ENCODE assay signal across 11 cellular contexts in genomic region chr7:45087301-45088145, GRCh38. TPM values are rescaled to one million over a fixed set of nuclear protein-coding genes. Genes with fewer than 3 reads are reported as not detected.
A peak's percentile ranks its signal among the peaks of the same experiment; 100 is the strongest.
DNase-seq lines count a peak whose midpoint lies in the region; ATAC-seq and TF ChIP-seq lines count a peak whose summit lies in the region.
"Had no signal": no experiment of that assay in that cellular context is flagged by ENCODE, and none has a peak within 500 bp of the region (broad histone marks: within the 10 kb centered on the region; RNA-seq: fewer than 3 reads in every experiment).

No MANE protein-coding gene starts in this region.

- TF ChIP-seq CTCF in CD14-positive monocyte (IDR thresholded peaks at IDR 0.05), result no peak
- no peak for TF ChIP-seq CTCF in esophagus muscularis mucosa (IDR thresholded peaks at IDR 0.05)

- H3K4me1 ChIP-seq in SJCRH30, result peaks cover 1% of the 10 kb centered on the region; the same call in 1 of the 2 replicates
- peaks cover 5 to 27% (median 25%) of the 10 kb centered on the region in 4 donors for H3K4me1 ChIP-seq in esophagus muscularis mucosa
- peaks cover 2 to 6% of the 10 kb centered on the region in 2 donors for H3K4me1 ChIP-seq in neuronal stem cell (ENCODE audit: control insufficient read depth in 2 of 2, insufficient read depth in 1 of 2, low read depth in 1 of 2, low read length in 2 of 2)
- peaks cover 0 to 11% of the 10 kb centered on the region in 2 donors for H3K4me1 ChIP-seq in naive thymus-derived CD4-positive, alpha-beta T cell (ENCODE audit: control insufficient read depth in 2 of 2, insufficient read depth in 2 of 2, low read length in 2 of 2)

- H3K4me3 ChIP-seq in SJCRH30, result peak overlapping the region; percentile 64; the same call in 1 of the 2 replicates
- peak overlapping the region; percentile 68 to 81 (median 76) for H3K4me3 ChIP-seq in esophagus muscularis mucosa
- peak overlapping the region in 1 of 2 donors; percentile 81 for H3K4me3 ChIP-seq in neuronal stem cell (ENCODE audit: low read length in 2 of 2)
- no peak overlapping the region for H3K4me3 ChIP-seq in naive thymus-derived CD4-positive, alpha-beta T cell (ENCODE audit: low read length)
- H3K4me3 ChIP-seq: PC-9 had no signal

- POLR2A ChIA-PET in naive thymus-derived CD4-positive, alpha-beta T cell (lab: Charles Lee), result interaction anchor here (1.0 to 1.1 kb wide), 2 partner anchors 23 to 48 kb away, joined by 3 read pairs; no protein-coding TSS in a partner anchor

- intact Hi-C loops in CD14-positive monocyte (cut with micrococcal nuclease) (no loop called here), esophagus muscularis mucosa (cut with DNase I) (loop anchor here (10.0 kb wide), 1 partner anchor 83 kb away; the partner anchor contains the start of gene CCM2)
- intact Hi-C loops in naive thymus-derived CD4-positive, alpha-beta T cell (cut with micrococcal nuclease), result no loop called here

- no peak overlapping the region for H3K4me2 ChIP-seq in neuronal stem cell (ENCODE audit: insufficient read depth, low read length, poor library complexity, severe bottlenecking)
- H3K4me2 ChIP-seq: PC-9 had no signal

- H3K18ac ChIP-seq in neuronal stem cell (ENCODE audit: low read length), result peak overlapping the region; percentile 35

- H4K91ac ChIP-seq in neuronal stem cell (ENCODE audit: low read depth, low read length, poor library complexity), result no peak overlapping the region

- H3K14ac ChIP-seq in neuronal stem cell (ENCODE audit: low read length), result no peak overlapping the region

- no peak overlapping the region for H3K27ac ChIP-seq in SJCRH30
- H3K27ac ChIP-seq in esophagus muscularis mucosa (replicated peaks in 1 of 4), result peak overlapping the region; percentile 84 to 88 (median 86)
- no peak overlapping the region for H3K27ac ChIP-seq in neuronal stem cell (replicated peaks; ENCODE audit: low read length)
- H3K27ac ChIP-seq in naive thymus-derived CD4-positive, alpha-beta T cell (ENCODE audit: low read depth, low read length), result no peak overlapping the region
- H3K27ac ChIP-seq: PC-9 had no signal

- no peak for ATAC-seq in HG03045 (IDR thresholded peaks at IDR 0.05; ENCODE audit: unreplicated experiment)
- ATAC-seq in naive thymus-derived CD4-positive, alpha-beta T cell, result no peak

- peak overlapping the region; percentile 86 for H2AK5ac ChIP-seq in neuronal stem cell (ENCODE audit: low read depth, low read length)

- H2BK120ac ChIP-seq in neuronal stem cell (ENCODE audit: low read depth, low read length), result no peak overlapping the region

- H3K4me1 Mint-ChIP-seq in CD14-positive monocyte, result peaks cover 9% of the 10 kb centered on the region
- H3K4me1 Mint-ChIP-seq in naive thymus-derived CD4-positive, alpha-beta T cell, result peaks cover 0 to 9% (median 8%) of the 10 kb centered on the region in 7 donors

- H3K9me3 ChIP-seq in SJCRH30 (replicated peaks) (no peaks in the 10 kb centered on the region), esophagus muscularis mucosa (no peaks in the 10 kb centered on the region), neuronal stem cell (replicated peaks in 1 of 2; ENCODE audit: control insufficient read depth in 2 of 2, insufficient read depth in 1 of 2, low read depth in 1 of 2, low read length in 2 of 2) (no peaks in the 10 kb centered on the region)
- H3K9me3 ChIP-seq in naive thymus-derived CD4-positive, alpha-beta T cell (ENCODE audit: control insufficient read depth in 2 of 3, low read length in 3 of 3), result no peaks in the 10 kb centered on the region

- WGBS in esophagus muscularis mucosa, result 90% methylated on average over 6 of the region's 6 CpGs
- WGBS in neuronal stem cell (ENCODE audit: extremely low coverage in 2 of 2, insufficient read length in 2 of 2, insufficient replicate concordance in 1 of 2), 2 donors, result no CpG with 5 or more reads among the region's 6 CpGs

- H3K9me3 Mint-ChIP-seq in CD14-positive monocyte, result peaks cover 0 to 9% (median 0%) of the 10 kb centered on the region in 7 donors
- peaks cover 0 to 3% (median under 1%) of the 10 kb centered on the region in 11 donors for H3K9me3 Mint-ChIP-seq in naive thymus-derived CD4-positive, alpha-beta T cell

- H3K4me3 Mint-ChIP-seq in CD14-positive monocyte, result peak overlapping the region in 1 of 2 donors; percentile 62
- H3K4me3 Mint-ChIP-seq in naive thymus-derived CD4-positive, alpha-beta T cell, result peak overlapping the region in 5 of 10 donors; percentile 29 to 59 (median 57)

- no peak overlapping the region for H4K8ac ChIP-seq in neuronal stem cell (ENCODE audit: low read depth, low read length)

- no peak overlapping the region for H2BK15ac ChIP-seq in neuronal stem cell (ENCODE audit: low read length)

- H3K27me3 Mint-ChIP-seq in CD14-positive monocyte (ENCODE audit: low read depth in 3 of 3), result peaks cover 27 to 57% (median 41%) of the 10 kb centered on the region in 3 donors
- H3K27me3 Mint-ChIP-seq in naive thymus-derived CD4-positive, alpha-beta T cell, result peaks cover 7 to 33% (median 8%) of the 10 kb centered on the region in 5 donors

- H3K4ac ChIP-seq in neuronal stem cell (ENCODE audit: low read length), result no peak overlapping the region

- no peak overlapping the region for H3K23ac ChIP-seq in neuronal stem cell (ENCODE audit: low read depth, low read length, poor library complexity)

- TF ChIP-seq EP300 in esophagus muscularis mucosa (IDR thresholded peaks at IDR 0.05), result no peak

- H3K27ac Mint-ChIP-seq in CD14-positive monocyte, result peak overlapping the region in 1 of 7 donors; percentile 50
- peak overlapping the region in 1 of 9 donors; percentile 6 for H3K27ac Mint-ChIP-seq in naive thymus-derived CD4-positive, alpha-beta T cell

- no peak overlapping the region for H2AFZ ChIP-seq in neuronal stem cell (ENCODE audit: low read length)
- H2AFZ ChIP-seq: PC-9 had no signal

- peaks cover 4% of the 10 kb centered on the region for H3K79me1 ChIP-seq in neuronal stem cell (ENCODE audit: low read depth, low read length)

- DNase-seq in CD14-positive monocyte (ENCODE audit: low spot score) (peak; percentile 36), SJCRH30 (no peak), esophagus muscularis mucosa (ENCODE audit: extremely low spot score) (no peak), neuronal stem cell (ENCODE audit: low spot score) (no peak), NK-92 (lab: John Stamatoyannopoulos, UW; ENCODE audit: unreplicated experiment) (no peak)
- DNase-seq in effector CD8-positive, alpha-beta T cell (lab: John Stamatoyannopoulos, UW), result no peak
- no peak for DNase-seq in naive thymus-derived CD4-positive, alpha-beta T cell
- DNase-seq: activated naive CD4-positive, alpha-beta T cell; NCI-H2029 treated with DMSO at 0.1 percent for 48 hours; PC-9 had no signal

- H2BK5ac ChIP-seq in neuronal stem cell (ENCODE audit: low read length), result no peak overlapping the region

- H3K27me3 ChIP-seq in SJCRH30 (no peaks in the 10 kb centered on the region), esophagus muscularis mucosa (no peaks in the 10 kb centered on the region), neuronal stem cell (ENCODE audit: control insufficient read depth in 3 of 3, insufficient read depth in 3 of 3, low read depth in 1 of 3, low read length in 3 of 3) (peaks cover 0 to 10% (median 4%) of the 10 kb centered on the region in 3 experiments)
- H3K27me3 ChIP-seq in naive thymus-derived CD4-positive, alpha-beta T cell (ENCODE audit: control insufficient read depth in 2 of 2, insufficient read depth in 2 of 2, low read length in 2 of 2), result no peaks in the 10 kb centered on the region

- CTCF ChIA-PET in naive thymus-derived CD4-positive, alpha-beta T cell (lab: Charles Lee), result interaction anchor here (1.2 kb wide), 1 partner anchor 113 kb away, joined by 5 read pairs; no protein-coding TSS in a partner anchor

- H2BK12ac ChIP-seq in neuronal stem cell (ENCODE audit: low read length), result no peak overlapping the region

- no peaks in the 10 kb centered on the region for H3K36me3 ChIP-seq in SJCRH30
- H3K36me3 ChIP-seq in esophagus muscularis mucosa, result peaks cover 0 to 16% (median 5%) of the 10 kb centered on the region in 4 donors
- H3K36me3 ChIP-seq in neuronal stem cell (replicated peaks in 1 of 2; ENCODE audit: control insufficient read depth in 2 of 2, insufficient read depth in 2 of 2, low read length in 2 of 2), result no peaks in the 10 kb centered on the region
- H3K36me3 ChIP-seq in naive thymus-derived CD4-positive, alpha-beta T cell (ENCODE audit: control insufficient read depth in 2 of 3, insufficient read depth in 3 of 3, low read length in 3 of 3), result no peaks in the 10 kb centered on the region

- TF ChIP-seq POLR2A in esophagus muscularis mucosa (IDR thresholded peaks at IDR 0.05; ENCODE audit: low read depth), result no peak

- H3K36me3 Mint-ChIP-seq in CD14-positive monocyte, result peaks cover 3 to 5% of the 10 kb centered on the region in 2 donors
- H3K36me3 Mint-ChIP-seq in naive thymus-derived CD4-positive, alpha-beta T cell, result peaks cover 0 to 2% (median 0%) of the 10 kb centered on the region in 5 donors

- H3K9ac ChIP-seq in neuronal stem cell (ENCODE audit: low read depth, low read length, poor library complexity), result peak overlapping the region; percentile 1

RNA-seq across cellular contexts. Expression of gene NACAD, which starts 1.2 kb away (rescaled TPM):
- not detected for polyA plus RNA-seq in CD14-positive monocyte
- total RNA-seq in SJCRH30 (2014; rRNA removed; shearing (Covaris generic)), result 4.0 and 4.8 TPM in 2 replicates
- 10 to 100 TPM in 2 of 4 donors, 1 to 10 TPM in 2; 7.3 to 15.5 (median 10.8) TPM for total RNA-seq in esophagus muscularis mucosa
- 3.5 TPM for polyA plus RNA-seq in neuronal stem cell (2013, experiment 1 of 2)
- polyA plus RNA-seq in neuronal stem cell (2013, experiment 2 of 2), result 3.6 TPM
- under 1 TPM in 1 of 5 experiments, not detected in 4; 0.15 TPM for total RNA-seq in naive thymus-derived CD4-positive, alpha-beta T cell
- under 1 TPM in 1 of 2 donors, not detected in 1; 0.08 TPM for polyA plus RNA-seq in naive thymus-derived CD4-positive, alpha-beta T cell

RNA-seq across cellular contexts. Expression of gene TBRG4, which starts 24.0 kb away (rescaled TPM):
- 10 to 100 TPM; 32.7 to 38.4 TPM for polyA plus RNA-seq in CD14-positive monocyte
- 117 and 137 TPM in 2 replicates for total RNA-seq in SJCRH30 (2014; rRNA removed; shearing (Covaris generic))
- total RNA-seq in esophagus muscularis mucosa, result 10 to 100 TPM; 45.7 to 60.1 (median 53.7) TPM
- polyA plus RNA-seq in neuronal stem cell (2013, experiment 1 of 2), result 46.9 TPM
- polyA plus RNA-seq in neuronal stem cell (2013, experiment 2 of 2), result 46.7 TPM
- 100 to 1,000 TPM in 4 of 5 experiments, 10 to 100 TPM in 1; 93.7 to 143 (median 107) TPM for total RNA-seq in naive thymus-derived CD4-positive, alpha-beta T cell
- polyA plus RNA-seq in naive thymus-derived CD4-positive, alpha-beta T cell, result 10 to 100 TPM; 55.1 to 99.1 TPM

Comparison
In these comparisons a context has a peak if more than half of its experiments do, and no peak if none do; other contexts are left out.
1. H3K27ac ChIP-seq: peak in esophagus muscularis mucosa (4 of 4); none in SJCRH30 (single experiment), neuronal stem cell (single experiment) and naive thymus-derived CD4-positive, alpha-beta T cell (single experiment).